ENCODE assay signal across 11 cellular contexts in the genomic region with DNA sequence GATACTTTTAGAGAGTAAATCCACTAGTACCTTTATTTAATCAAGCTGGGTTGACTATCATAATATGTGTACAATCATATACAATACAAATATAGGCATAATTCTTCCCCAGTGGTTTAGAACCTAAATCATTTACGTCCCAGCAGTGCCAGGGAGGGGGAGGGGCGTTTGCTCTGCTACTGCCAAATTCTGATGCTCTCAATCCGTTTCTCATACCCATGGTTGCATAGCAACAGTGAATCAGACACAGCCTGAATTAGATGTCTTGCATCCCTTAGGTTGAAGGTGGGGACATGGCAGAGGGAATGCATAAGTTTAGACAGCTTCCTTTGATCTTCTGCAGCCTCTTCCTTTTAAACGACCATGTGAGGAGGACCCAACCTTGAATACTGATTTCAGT.
DNase-seq lines count a peak whose midpoint lies in the region; ATAC-seq, FAIRE-seq and TF ChIP-seq lines count a peak whose summit lies in the region.
"Had no signal": no experiment of that assay in that cellular context is flagged by ENCODE, and none has a peak within 500 bp of the region (broad histone marks: within the 10 kb centered on the region; RNA-seq: fewer than 3 reads in every experiment).

No MANE protein-coding gene starts in this region.

- ATAC-seq in sciatic nerve, result no peak
- ATAC-seq: naive thymus-derived CD4-positive, alpha-beta T cell had no signal

- H3K9me3 Mint-ChIP-seq in astrocyte (ENCODE audit: unreplicated experiment) (no peaks in the 10 kb centered on the region), immature natural killer cell (no peaks in the 10 kb centered on the region)

- H2AFZ ChIP-seq in ACC112 (ENCODE audit: low read length, unreplicated experiment) (peak overlapping the region; percentile 67), astrocyte (ENCODE audit: low read depth, low read length) (no peak overlapping the region), PC-9 (no peak overlapping the region)

- H4K20me1 ChIP-seq in astrocyte (ENCODE audit: insufficient read depth, low read length), result no peaks in the 10 kb centered on the region
- no peaks in the 10 kb centered on the region for H4K20me1 ChIP-seq in PC-9 (ENCODE audit: insufficient read depth)

- no peak overlapping the region for H3K27ac Mint-ChIP-seq in astrocyte (ENCODE audit: unreplicated experiment)
- no peak overlapping the region for H3K27ac Mint-ChIP-seq in immature natural killer cell
- H3K27ac Mint-ChIP-seq: naive thymus-derived CD4-positive, alpha-beta T cell had no signal

- H3K79me2 ChIP-seq in ACC112 (ENCODE audit: control insufficient read depth, insufficient read depth, low read length, unreplicated experiment) (no peaks in the 10 kb centered on the region), astrocyte (ENCODE audit: insufficient read depth, low read length) (no peaks in the 10 kb centered on the region), PC-9 (ENCODE audit: low read depth) (no peaks in the 10 kb centered on the region)

- no peak for TF ChIP-seq POLR2A in H54 (IDR thresholded peaks at IDR 0.05; ENCODE audit: low read depth, low read length)
- no peak for TF ChIP-seq POLR2A in GM12892 (IDR thresholded peaks at IDR 0.05; ENCODE audit: low read depth, low read length)

- BruUV-seq in PC-9 (replicated peaks; lab: Mats Ljungman, UMichigan), result no TSS peak

- H3K36me3 Mint-ChIP-seq in astrocyte (ENCODE audit: low read depth, unreplicated experiment) (no peaks in the 10 kb centered on the region), immature natural killer cell (no peaks in the 10 kb centered on the region)
- H3K36me3 Mint-ChIP-seq: naive thymus-derived CD4-positive, alpha-beta T cell had no signal

- no peaks in the 10 kb centered on the region for H3K9me3 ChIP-seq in astrocyte (ENCODE audit: insufficient read depth, low read depth, low read length)
- no peaks in the 10 kb centered on the region for H3K9me3 ChIP-seq in PC-9 (ENCODE audit: insufficient read depth, low read depth)

- H3K9me2 ChIP-seq in PC-9 (ENCODE audit: insufficient read depth), result no peaks in the 10 kb centered on the region

- TF ChIP-seq CTCF in astrocyte (IDR thresholded peaks at IDR 0.05; ENCODE audit: insufficient read depth, low read depth, low read length), result no peak
- TF ChIP-seq CTCF in PC-9 (conservative IDR thresholded peaks at IDR 0.05), result no peak

- H3K4me2 ChIP-seq in astrocyte (ENCODE audit: low read length), result peak overlapping the region; percentile 18
- no peak overlapping the region for H3K4me2 ChIP-seq in PC-9

- peak; percentile 76 for FAIRE-seq in H54 (lab: Jason Lieb, UNC)
- FAIRE-seq in astrocyte (lab: Jason Lieb, UNC), result no peak
- no peak for FAIRE-seq in GM12892 (lab: Jason Lieb, UNC)
- FAIRE-seq: colon had no signal

- no peak overlapping the region for H3K4me3 ChIP-seq in ACC112 (ENCODE audit: low read depth, low read length)
- no peak overlapping the region for H3K4me3 ChIP-seq in astrocyte (ENCODE audit: insufficient read depth, low read depth, low read length)
- H3K4me3 ChIP-seq in PC-9, result no peak overlapping the region

- CTCF ChIA-PET in PC-9 (lab: Charles Lee), result no interaction called here

- no peaks in the 10 kb centered on the region for H3K27me3 Mint-ChIP-seq in astrocyte (ENCODE audit: low read depth, unreplicated experiment)
- H3K27me3 Mint-ChIP-seq in immature natural killer cell (ENCODE audit: low read depth in 3 of 3), result peaks cover 0 to 3% (median 2%) of the 10 kb centered on the region in 3 donors

- H3K27me3 ChIP-seq in ACC112 (ENCODE audit: insufficient read depth, low read length) (no peaks in the 10 kb centered on the region), astrocyte (ENCODE audit: insufficient read depth, low read length) (no peaks in the 10 kb centered on the region), PC-9 (ENCODE audit: insufficient read depth, low read depth) (no peaks in the 10 kb centered on the region)

- H3K27ac ChIP-seq in ACC112 (ENCODE audit: low read depth, low read length), result no peak overlapping the region
- H3K27ac ChIP-seq in astrocyte (ENCODE audit: low read depth, low read length), result no peak overlapping the region
- H3K27ac ChIP-seq in PC-9, result no peak overlapping the region

- no peaks in the 10 kb centered on the region for H3K36me3 ChIP-seq in ACC112 (ENCODE audit: insufficient read depth, low read length)
- H3K36me3 ChIP-seq in astrocyte (ENCODE audit: insufficient read depth, low read length), result no peaks in the 10 kb centered on the region
- no peaks in the 10 kb centered on the region for H3K36me3 ChIP-seq in PC-9 (ENCODE audit: low read depth)

- POLR2A ChIA-PET in PC-9 (lab: Charles Lee; ENCODE audit: unreplicated experiment), result no interaction called here

- H3F3A ChIP-seq in PC-9 (ENCODE audit: insufficient read depth, low read depth), result no peaks in the 10 kb centered on the region; the same call in 1 of the 2 replicates

- no peak overlapping the region for H3K9ac ChIP-seq in astrocyte (ENCODE audit: low read length)

- intact Hi-C loops in sciatic nerve (cut with DNase I) (no loop called here), PC-9 (cut with micrococcal nuclease; ENCODE audit: unreplicated experiment) (no loop called here)

- H3K4me1 ChIP-seq in ACC112 (ENCODE audit: control insufficient read depth, insufficient read depth, low read length, unreplicated experiment) (no peaks in the 10 kb centered on the region), astrocyte (ENCODE audit: insufficient read depth, low read length) (no peaks in the 10 kb centered on the region), PC-9 (replicated peaks; ENCODE audit: insufficient read depth) (no peaks in the 10 kb centered on the region)

- no peak for DNase-seq in H54 (ENCODE audit: insufficient read length, low spot score)
- DNase-seq in astrocyte (ENCODE audit: low read depth), result peak; percentile 21
- DNase-seq in iris pigment epithelial cell (ENCODE audit: low read depth), result peak; percentile 4
- no peak for DNase-seq in sciatic nerve (ENCODE audit: low spot score)
- DNase-seq in immature natural killer cell, result no peak
- DNase-seq in PC-9, result no peak
- DNase-seq in GM12892 (ENCODE audit: insufficient read length), result no peak
- DNase-seq: activated effector memory CD4-positive, alpha-beta T cell treated with Interleukin-2 at 50 U/mL for 16 hours; naive thymus-derived CD4-positive, alpha-beta T cell had no signal

- H3K4me1 Mint-ChIP-seq in astrocyte (ENCODE audit: low read depth, unreplicated experiment) (peaks cover 4% of the 10 kb centered on the region), immature natural killer cell (no peaks in the 10 kb centered on the region)
- H3K4me1 Mint-ChIP-seq: naive thymus-derived CD4-positive, alpha-beta T cell had no signal

- H3K4me3 Mint-ChIP-seq in astrocyte (ENCODE audit: unreplicated experiment), result no peak overlapping the region
- no peak overlapping the region for H3K4me3 Mint-ChIP-seq in immature natural killer cell
- H3K4me3 Mint-ChIP-seq: naive thymus-derived CD4-positive, alpha-beta T cell had no signal

Comparison
In these comparisons a context has a peak if more than half of its experiments do, and no peak if none do; other contexts are left out.
1. DNase-seq: peak in astrocyte (single experiment) and iris pigment epithelial cell (single experiment); none in H54 (single experiment), sciatic nerve (single experiment), immature natural killer cell (0 of 3), PC-9 (0 of 2) and GM12892 (single experiment).